Comparison of ENCODE assay signal across 32 cellular contexts in genomic region chr4:15545371-15545770, GRCh38.
"Had no signal": no experiment of that assay in that cellular context is flagged by ENCODE, and none has a peak within 500 bp of the region (broad histone marks: within the 10 kb centered on the region; RNA-seq: fewer than 3 reads in every experiment).

No MANE protein-coding gene starts in this region.

- H3K4me3 ChIP-seq: MG63, SJSA1 had no signal

- H3K9me3 ChIP-seq: MG63, SJSA1, SK-N-SH had no signal

- H3K27me3 Mint-ChIP-seq: activated CD4-positive, alpha-beta T cell treated with anti-CD3 and anti-CD28 coated beads, Interleukin-2, amount 10 ng/mL, durations not matched to agents 24 days and 14 days; activated CD8-positive, alpha-beta T cell treated with anti-CD3 and anti-CD28 coated beads for 36 hours; activated T-helper 17 cell treated with anti-CD3 and anti-CD28 coated beads, Interleukin-2, amount 50 U/mL, for 72 hours; brain had no signal

- H3K4me1 ChIP-seq: SJSA1 had no signal

- H3K36me3 ChIP-seq: MG63, SJSA1, WERI-Rb-1 had no signal

- H3K4me1 Mint-ChIP-seq: brain had no signal

- ATAC-seq: activated CD8-positive, alpha-beta T cell treated with anti-CD3 and anti-CD28 coated beads for 36 hours; activated T-cell treated with anti-CD3 and anti-CD28 coated beads, Interleukin-2, amount 50 U/mL, for 72 hours; activated T-helper 17 cell treated with anti-CD3 and anti-CD28 coated beads, Interleukin-2, amount 50 U/mL, for 72 hours; Panc1 had no signal

- FAIRE-seq: bronchial epithelial cell had no signal

- DNase-seq: activated CD4-positive, alpha-beta T cell treated with anti-CD3 and anti-CD28 coated beads, Interleukin-2, amount 10 ng/mL, durations not matched to agents 24 days and 14 days; activated CD4-positive, alpha-beta T cell treated with anti-CD3 and anti-CD28 coated beads, Interleukin-2, amount 50 U/mL, for 4 hours; activated CD8-positive, alpha-beta T cell treated with anti-CD3 and anti-CD28 coated beads for 36 hours; activated effector memory CD4-positive, alpha-beta T cell treated with anti-CD3 and anti-CD28 coated beads, Interleukin-2, amount 50 U/mL, for 16 hours; activated naive CD4-positive, alpha-beta T cell; activated naive CD4-positive, alpha-beta T cell treated with anti-CD3 and anti-CD28 coated beads, Interleukin-2, amount 50 U/mL, for 16 hours; activated T-cell treated with anti-CD3 and anti-CD28 coated beads, Interleukin-2, amount 50 U/mL, for 1 hour; activated T-cell treated with anti-CD3 and anti-CD28 coated beads, Interleukin-2, amount 50 U/mL, for 72 hours; anterior cingulate cortex; caudate nucleus; Kasumi-1; KG1; MG63; NCI-H1048; NCI-H1105 treated with DMSO at 0.1 percent for 48 hours; NCI-H1436; NCI-H1694; NCI-H1930; NCI-H2081 treated with DMSO at 0.1 percent for 48 hours; NCI-H345; NCI-H524 treated with DMSO at 0.1 percent for 48 hours; RPMI8226; SHP77 treated with DMSO at 0.1 percent for 48 hours; SK-N-SH; T-helper 9 cell; WERI-Rb-1 had no signal

- H3K9ac ChIP-seq: SK-N-SH had no signal

- H3K27ac Mint-ChIP-seq: activated CD4-positive, alpha-beta T cell treated with anti-CD3 and anti-CD28 coated beads, Interleukin-2, amount 10 ng/mL, durations not matched to agents 24 days and 14 days; activated CD8-positive, alpha-beta T cell treated with anti-CD3 and anti-CD28 coated beads for 36 hours; activated T-cell treated with anti-CD3 and anti-CD28 coated beads, Interleukin-2, amount 50 U/mL, for 72 hours; activated T-helper 17 cell treated with anti-CD3 and anti-CD28 coated beads, Interleukin-2, amount 50 U/mL, for 72 hours; brain; T-helper 1 cell treated with Interleukin-12 subunit alpha and Interleukin-12 subunit beta and Interleukin-4 antibody, amounts not matched to agents 30 μg/mL and 1 μg/mL, for 36 hours had no signal

- H3K4me3 Mint-ChIP-seq: activated CD4-positive, alpha-beta T cell treated with anti-CD3 and anti-CD28 coated beads, Interleukin-2, amount 10 ng/mL, durations not matched to agents 24 days and 14 days; activated CD8-positive, alpha-beta T cell treated with anti-CD3 and anti-CD28 coated beads for 36 hours; activated T-cell treated with anti-CD3 and anti-CD28 coated beads, Interleukin-2, amount 50 U/mL, for 72 hours; activated T-helper 17 cell treated with anti-CD3 and anti-CD28 coated beads, Interleukin-2, amount 50 U/mL, for 72 hours; brain; T-helper 1 cell treated with Interleukin-12 subunit alpha and Interleukin-12 subunit beta and Interleukin-4 antibody, amounts not matched to agents 30 μg/mL and 1 μg/mL, for 36 hours had no signal

- H3K27ac ChIP-seq: SJSA1, WERI-Rb-1 had no signal

- H3K27me3 ChIP-seq: MG63, SJSA1 had no signal

- H3K9me3 Mint-ChIP-seq: activated CD4-positive, alpha-beta T cell treated with anti-CD3 and anti-CD28 coated beads, Interleukin-2, amount 10 ng/mL, durations not matched to agents 24 days and 14 days; activated CD8-positive, alpha-beta T cell treated with anti-CD3 and anti-CD28 coated beads for 36 hours; activated T-cell treated with anti-CD3 and anti-CD28 coated beads, Interleukin-2, amount 50 U/mL, for 72 hours; activated T-helper 17 cell treated with anti-CD3 and anti-CD28 coated beads, Interleukin-2, amount 50 U/mL, for 72 hours; brain; T-helper 1 cell treated with Interleukin-12 subunit alpha and Interleukin-12 subunit beta and Interleukin-4 antibody, amounts not matched to agents 30 μg/mL and 1 μg/mL, for 36 hours had no signal
